Comparison of ENCODE assay signal across 1 cellular context in genomic region chr10:3142146-3142875, GRCh38.
TF ChIP-seq lines count a peak whose summit lies in the region.

No MANE protein-coding gene starts in this region.

TF ChIP-seq in HCT116, 20 proteins besides CTCF, POLR2A, EP300 and RAD21 (continued from another document):
- TF ChIP-seq ZBTB33 (IDR thresholded peaks at IDR 0.05; ENCODE audit: extremely low read depth, insufficient replicate concordance, low read length), result no peak
- TF ChIP-seq SP1 (IDR thresholded peaks at IDR 0.05; ENCODE audit: low read depth), result no peak
- no peak for TF ChIP-seq FOSL1 (IDR thresholded peaks at IDR 0.05; ENCODE audit: low read depth)
- TF ChIP-seq EGR1 (IDR thresholded peaks at IDR 0.05; ENCODE audit: low read depth), result no peak
- TF ChIP-seq ELF1 (IDR thresholded peaks at IDR 0.05; ENCODE audit: borderline replicate concordance, low read depth), result no peak
- no peak for TF ChIP-seq REST (IDR thresholded peaks at IDR 0.05; ENCODE audit: low read depth)
- TF ChIP-seq ZNF274 (IDR thresholded peaks at IDR 0.05; ENCODE audit: low read depth, low read length), result no peak
- no peak for TF ChIP-seq CEBPB (IDR thresholded peaks at IDR 0.05; ENCODE audit: low read depth)
- TF ChIP-seq, protein P1, sequence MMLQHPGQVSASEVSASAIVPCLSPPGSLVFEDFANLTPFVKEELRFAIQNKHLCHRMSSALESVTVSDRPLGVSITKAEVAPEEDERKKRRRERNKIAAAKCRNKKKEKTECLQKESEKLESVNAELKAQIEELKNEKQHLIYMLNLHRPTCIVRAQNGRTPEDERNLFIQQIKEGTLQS (IDR thresholded peaks at IDR 0.05), result no peak
- TF ChIP-seq, protein P2, sequence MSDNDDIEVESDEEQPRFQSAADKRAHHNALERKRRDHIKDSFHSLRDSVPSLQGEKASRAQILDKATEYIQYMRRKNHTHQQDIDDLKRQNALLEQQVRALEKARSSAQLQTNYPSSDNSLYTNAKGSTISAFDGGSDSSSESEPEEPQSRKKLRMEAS (IDR thresholded peaks at IDR 0.05), result no peak
TF ChIP-seq in HCT116: peak in this region for 0.
